11 cellular contexts compared by ENCODE assay signal in the genomic region with DNA sequence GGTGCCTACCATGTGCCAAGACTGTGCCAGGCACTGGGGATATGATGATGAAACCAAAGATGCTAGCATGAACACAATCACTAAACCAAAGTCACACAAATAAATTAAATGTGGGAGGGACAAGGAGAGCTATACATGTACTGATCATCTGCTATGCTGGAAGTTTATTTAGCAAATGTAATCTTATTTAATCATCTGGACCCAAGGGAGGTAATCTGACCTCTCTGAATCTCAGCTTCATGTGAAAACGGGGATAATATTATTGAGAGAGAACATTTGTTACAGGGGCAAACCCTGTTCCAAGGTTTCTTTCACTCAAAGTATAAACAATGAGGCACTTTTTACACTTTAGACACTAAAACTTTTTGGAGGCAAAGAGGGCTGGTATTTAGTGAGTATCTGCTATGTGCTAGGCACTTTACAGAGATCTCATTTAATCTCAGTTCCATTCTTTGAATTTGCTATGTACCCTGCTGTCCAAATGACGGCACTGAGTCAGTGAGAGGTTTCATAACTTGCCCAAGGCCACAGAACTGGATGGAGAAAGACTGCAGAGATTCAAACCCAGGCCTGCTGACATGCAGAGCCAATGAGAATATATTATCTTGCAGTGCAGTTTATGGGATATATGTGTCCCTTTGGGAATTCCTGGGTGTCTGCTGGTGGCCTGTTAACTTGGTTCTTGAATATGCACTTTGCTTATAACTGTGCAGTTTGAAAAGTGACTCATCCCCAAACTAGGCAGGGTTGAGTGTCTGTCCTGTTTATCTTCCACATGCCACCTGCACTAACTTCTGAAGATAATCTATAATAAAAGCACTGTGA. TPM values are rescaled to one million over a fixed set of nuclear protein-coding genes. Genes with fewer than 3 reads are reported as not detected.
DNase-seq lines count a peak whose midpoint lies in the region; ATAC-seq and TF ChIP-seq lines count a peak whose summit lies in the region.
"Had no signal": no experiment of that assay in that cellular context is flagged by ENCODE, and none has a peak within 500 bp of the region (broad histone marks: within the 10 kb centered on the region; RNA-seq: fewer than 3 reads in every experiment).

No MANE protein-coding gene starts in this region.

- peaks cover 7% of the 10 kb centered on the region for H3K79me1 ChIP-seq in mesendoderm (ENCODE audit: low read length)

- no peak overlapping the region for H3K27ac ChIP-seq in mesendoderm (ENCODE audit: low read depth, low read length)
- H3K27ac ChIP-seq: 22Rv1 had no signal

- POLR2A ChIA-PET in activated CD4-positive, alpha-beta memory T cell treated with anti-CD3 and anti-CD28 coated beads, Interleukin-2, amount 10 ng/mL, durations not matched to agents 7 days and 5 days (lab: Charles Lee): interaction anchor here (0.8 to 8.8 kb wide), 4 partner anchors 9 to 69 kb away, joined by 3 to 71 read pairs (median 6); no protein-coding TSS in a partner anchor

- no peak overlapping the region for H2BK15ac ChIP-seq in mesendoderm (replicated peaks; ENCODE audit: low read depth)

- no peak overlapping the region for H3K9ac ChIP-seq in mesendoderm (ENCODE audit: low read length)

- no peak overlapping the region for H3K4ac ChIP-seq in mesendoderm (ENCODE audit: low read depth, low read length)

- no peak overlapping the region for H3K23ac ChIP-seq in mesendoderm (ENCODE audit: low read length)

- no peak overlapping the region for H2AK5ac ChIP-seq in mesendoderm (ENCODE audit: low read length)

- no peak overlapping the region for H3K4me2 ChIP-seq in mesendoderm (ENCODE audit: low read length)

- no peaks in the 10 kb centered on the region for H3K27me3 ChIP-seq in mesendoderm (ENCODE audit: insufficient read depth, low read length, poor library complexity)

- no peaks in the 10 kb centered on the region for H3K9me3 Mint-ChIP-seq in activated CD4-positive, alpha-beta memory T cell treated with anti-CD3 and anti-CD28 coated beads, Interleukin-2, amount 10 ng/mL, durations not matched to agents 7 days and 5 days
- no peaks in the 10 kb centered on the region for H3K9me3 Mint-ChIP-seq in neural crest cell

- no peak overlapping the region for H3K4me3 ChIP-seq in mesendoderm (ENCODE audit: low read length)

- H3K27ac Mint-ChIP-seq in activated CD4-positive, alpha-beta memory T cell treated with anti-CD3 and anti-CD28 coated beads, Interleukin-2, amount 10 ng/mL, durations not matched to agents 7 days and 5 days: peak overlapping the region; percentile 88
- no peak overlapping the region for H3K27ac Mint-ChIP-seq in neural crest cell (ENCODE audit: unreplicated experiment)

- no peaks in the 10 kb centered on the region for H3K36me3 ChIP-seq in mesendoderm (ENCODE audit: control insufficient read depth, insufficient read depth, low read length)

- CTCF ChIA-PET in activated CD4-positive, alpha-beta memory T cell treated with anti-CD3 and anti-CD28 coated beads, Interleukin-2, amount 10 ng/mL, durations not matched to agents 7 days and 5 days (lab: Charles Lee): interaction anchor here (0.6 kb wide), 1 partner anchor 894 kb away, joined by 3 read pairs; no protein-coding TSS in a partner anchor

- DNase-seq in DMS 273 (lab: John Stamatoyannopoulos, UW; ENCODE audit: unreplicated experiment): peak; percentile 26
- DNase-seq in DMS 273 treated with DMSO at 0.1 percent for 48 hours (lab: John Stamatoyannopoulos, UW): no peak
- DNase-seq in activated CD4-positive, alpha-beta memory T cell treated with anti-CD3 and anti-CD28 coated beads, Interleukin-2, amount 10 ng/mL, durations not matched to agents 7 days and 5 days: peak; percentile 38
- DNase-seq in neural crest cell (ENCODE audit: low read depth, low spot score): no peak
- DNase-seq in mesendoderm: no peak
- DNase-seq in GF-D8 (lab: John Stamatoyannopoulos, UW): no peak
- DNase-seq: amniotic stem cell, NCI-H2227 treated with DMSO at 0.1 percent for 48 hours had no signal

- no CpG with 5 or more reads among the region's 2 CpGs for WGBS in mesendoderm (ENCODE audit: extremely low coverage, insufficient coverage, low lambda C conversion rate)

- H3K4me1 Mint-ChIP-seq in activated CD4-positive, alpha-beta memory T cell treated with anti-CD3 and anti-CD28 coated beads, Interleukin-2, amount 10 ng/mL, durations not matched to agents 7 days and 5 days: peaks cover 57% of the 10 kb centered on the region
- peaks cover 20% of the 10 kb centered on the region for H3K4me1 Mint-ChIP-seq in neural crest cell

- H2BK5ac ChIP-seq in mesendoderm (ENCODE audit: low read length): no peak overlapping the region

- H3K79me2 ChIP-seq in mesendoderm (ENCODE audit: control insufficient read depth, insufficient read depth, low read length): peaks cover 7% of the 10 kb centered on the region

- no peak overlapping the region for H3K56ac ChIP-seq in mesendoderm (ENCODE audit: low read length)

- H3K4me3 Mint-ChIP-seq in activated CD4-positive, alpha-beta memory T cell treated with anti-CD3 and anti-CD28 coated beads, Interleukin-2, amount 10 ng/mL, durations not matched to agents 7 days and 5 days: no peak overlapping the region
- peak overlapping the region; percentile 23 for H3K4me3 Mint-ChIP-seq in neural crest cell

- TF ChIP-seq CTCF in neural crest cell (conservative IDR thresholded peaks at IDR 0.05): no peak

- peaks cover 3% of the 10 kb centered on the region for H3K4me1 ChIP-seq in mesendoderm (ENCODE audit: control insufficient read depth, low read depth, low read length)

- H4K8ac ChIP-seq in mesendoderm (ENCODE audit: low read depth, low read length): no peak overlapping the region

- no peak overlapping the region for H2BK120ac ChIP-seq in mesendoderm (ENCODE audit: low read depth, low read length)

- ATAC-seq in HG02884 (IDR thresholded peaks at IDR 0.05; ENCODE audit: unreplicated experiment) (peak; percentile 28), HG02642 (IDR thresholded peaks at IDR 0.05; ENCODE audit: poor library complexity, unreplicated experiment) (no peak)

- H3K18ac ChIP-seq in mesendoderm (ENCODE audit: low read length): no peak overlapping the region

- H3K27me3 Mint-ChIP-seq in activated CD4-positive, alpha-beta memory T cell treated with anti-CD3 and anti-CD28 coated beads, Interleukin-2, amount 10 ng/mL, durations not matched to agents 7 days and 5 days: no peaks in the 10 kb centered on the region
- peaks cover 2% of the 10 kb centered on the region for H3K27me3 Mint-ChIP-seq in neural crest cell (ENCODE audit: low read depth)

- peaks cover 21% of the 10 kb centered on the region for H3K36me3 Mint-ChIP-seq in activated CD4-positive, alpha-beta memory T cell treated with anti-CD3 and anti-CD28 coated beads, Interleukin-2, amount 10 ng/mL, durations not matched to agents 7 days and 5 days (ENCODE audit: low read depth)
- H3K36me3 Mint-ChIP-seq in neural crest cell (ENCODE audit: low read depth): no peaks in the 10 kb centered on the region

- no peak overlapping the region for H4K5ac ChIP-seq in mesendoderm (ENCODE audit: low read length)

RNA-seq across cellular contexts. Expression of gene ASXL1, which starts 3.3 kb away (rescaled TPM):
- total RNA-seq in activated CD4-positive, alpha-beta memory T cell treated with anti-CD3 and anti-CD28 coated beads, Interleukin-2, amount 10 ng/mL, durations not matched to agents 7 days and 5 days: 100 to 1,000 TPM; 113 to 118 TPM
- total RNA-seq in neural crest cell: 140 and 157 TPM in 2 replicates
- 18.1 TPM for polyA plus RNA-seq in mesendoderm (2013, experiment 1 of 2)
- 18.0 TPM for polyA plus RNA-seq in mesendoderm (2013, experiment 2 of 2)

Comparison
In these comparisons a context has a peak if more than half of its experiments do, and no peak if none do; other contexts are left out.
1. DNase-seq: peak in DMS 273 (single experiment) and activated CD4-positive, alpha-beta memory T cell treated with anti-CD3 and anti-CD28 coated beads, Interleukin-2, amount 10 ng/mL, durations not matched to agents 7 days and 5 days (single experiment); none in DMS 273 treated with DMSO at 0.1 percent for 48 hours (single experiment), neural crest cell (single experiment), mesendoderm (single experiment) and GF-D8 (single experiment).